Comparison of ENCODE assay signal across 10 cellular contexts in the genomic region with DNA sequence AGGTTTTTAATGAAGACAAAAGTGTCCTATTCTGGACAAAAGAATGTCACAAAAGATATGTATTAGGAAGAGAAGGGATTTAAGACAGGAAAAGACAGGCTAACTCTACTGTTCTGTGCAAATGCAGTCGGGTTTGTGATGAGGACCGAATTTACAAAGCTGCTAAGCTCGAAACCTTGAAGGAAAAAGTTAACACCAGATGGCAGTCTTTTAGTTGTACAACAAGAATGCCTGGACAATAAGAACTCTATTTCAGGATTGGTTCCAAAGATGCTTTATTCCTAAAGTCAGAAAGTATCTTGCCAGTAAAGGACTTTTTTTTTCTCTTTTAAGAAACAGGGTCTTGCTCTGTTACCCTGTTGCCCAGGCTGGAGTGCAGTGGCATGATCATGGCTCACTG. TPM values are rescaled to one million over a fixed set of nuclear protein-coding genes. Genes with fewer than 3 reads are reported as not detected.
DNase-seq lines count a peak whose midpoint lies in the region; ATAC-seq and TF ChIP-seq lines count a peak whose summit lies in the region.
"Had no signal": no experiment of that assay in that cellular context is flagged by ENCODE, and none has a peak within 500 bp of the region (broad histone marks: within the 10 kb centered on the region; RNA-seq: fewer than 3 reads in every experiment).

No MANE protein-coding gene starts in this region.

- no peaks in the 10 kb centered on the region for H3K27me3 ChIP-seq in vagina

- TF ChIP-seq POLR2A in vagina (IDR thresholded peaks at IDR 0.05) = no peak

- peak; percentile 11 for DNase-seq in GM12865 (ENCODE audit: low read depth)
- peak; percentile 59 for DNase-seq in SK-MEL-5 (ENCODE audit: low read depth, low spot score)
- peak; percentile 5 to 19 for DNase-seq in foreskin fibroblast
- DNase-seq in vagina (ENCODE audit: extremely low spot score in 2 of 2) = no peak
- DNase-seq in LoVo (ENCODE audit: low spot score) = no peak
- DNase-seq in T-helper 17 cell = no peak
- DNase-seq: activated CD8-positive, alpha-beta memory T cell treated with anti-CD3 and anti-CD28 coated beads, Interleukin-2, amount 50 U/mL, for 48 hours; effector memory CD4-positive, alpha-beta T cell had no signal

- no peaks in the 10 kb centered on the region for H3K36me3 ChIP-seq in vagina

- H3K4me3 ChIP-seq in GM12865 (ENCODE audit: low read depth, low read length) = no peak overlapping the region
- no peak overlapping the region for H3K4me3 ChIP-seq in foreskin fibroblast (ENCODE audit: low read depth in 1 of 2, low read length in 2 of 2)
- no peak overlapping the region for H3K4me3 ChIP-seq in vagina

- no peak overlapping the region for H3K4me3 Mint-ChIP-seq in T-helper 17 cell

- H3K36me3 Mint-ChIP-seq in T-helper 17 cell (ENCODE audit: low read depth) = no peaks in the 10 kb centered on the region

- H3K27me3 Mint-ChIP-seq in T-helper 17 cell = no peaks in the 10 kb centered on the region

- ATAC-seq in T-helper 17 cell (no peak), GM18511 (IDR thresholded peaks at IDR 0.05; ENCODE audit: unreplicated experiment) (no peak)

- no peak overlapping the region for H3K27ac Mint-ChIP-seq in T-helper 17 cell

- H3K27ac ChIP-seq in 22Rv1 = no peak overlapping the region
- H3K27ac ChIP-seq in vagina = no peak overlapping the region

- H3K9me3 ChIP-seq in vagina = no peaks in the 10 kb centered on the region
- peaks cover 2% of the 10 kb centered on the region for H3K9me3 ChIP-seq in T-helper 17 cell (ENCODE audit: control insufficient read depth, low read length, poor library complexity, severe bottlenecking)

- in situ Hi-C loops in SK-MEL-5 (cut with HindIII; ENCODE audit: low pct_unique_long_range_greater_than_20kb, low sequenced_read_pairs) = no loop called here

- peak; percentile 52 for TF ChIP-seq CTCF in 22Rv1 (IDR thresholded peaks at IDR 0.05)
- peak; percentile 8 for TF ChIP-seq CTCF in GM12865 (IDR thresholded peaks at IDR 0.05; ENCODE audit: insufficient read depth, low read depth, low read length, missing control alignments)
- TF ChIP-seq CTCF in foreskin fibroblast (IDR thresholded peaks at IDR 0.05; ENCODE audit: low read depth, low read length) = no peak
- no peak for TF ChIP-seq CTCF in vagina (IDR thresholded peaks at IDR 0.05)

- H3K4me1 Mint-ChIP-seq in T-helper 17 cell = no peaks in the 10 kb centered on the region

- H3K4me1 ChIP-seq in vagina = no peaks in the 10 kb centered on the region

- intact Hi-C loops in vagina (cut with DNase I) = no loop called here

RNA-seq across cellular contexts. Expression of gene HS6ST3, which starts 51.1 kb away (rescaled TPM):
- total RNA-seq in SK-MEL-5 (2014; rRNA removed; shearing (Covaris generic)) = 0.03 TPM in 1 of 2 replicates, not detected in the other
- polyA plus RNA-seq in SK-MEL-5 (2015; cell fraction: cytosol; rRNA removed) = 0.01 TPM in 1 of 2 replicates, not detected in the other
- polyA plus RNA-seq in SK-MEL-5 (2015; cell fraction: nucleus; rRNA removed) = not detected in 2 replicates
- 0.49 TPM for total RNA-seq in vagina
- total RNA-seq in T-helper 17 cell = not detected

Comparison
In these comparisons a context has a peak if more than half of its experiments do, and no peak if none do; other contexts are left out.
1. CTCF ChIP-seq: peak in 22Rv1 (single experiment) and GM12865 (single experiment); none in foreskin fibroblast (single experiment) and vagina (0 of 3).
2. DNase-seq: peak in GM12865 (single experiment), SK-MEL-5 (single experiment) and foreskin fibroblast (2 of 2); none in vagina (0 of 2), LoVo (single experiment) and T-helper 17 cell (0 of 3).